In genomic region chr6:85961746-85962145, GRCh38 we compare ENCODE assay signal across 27 cellular contexts.
"Had no signal": no experiment of that assay in that cellular context is flagged by ENCODE, and none has a peak within 500 bp of the region (broad histone marks: within the 10 kb centered on the region; RNA-seq: fewer than 3 reads in every experiment).

No MANE protein-coding gene starts in this region.

- H3K9me3 ChIP-seq: esophagus squamous epithelium, gastrocnemius medialis, lower lobe of right lung, mucosa of descending colon had no signal

- DNase-seq: dermis blood vessel endothelial cell; dorsolateral prefrontal cortex; effector CD4-positive, alpha-beta T cell; effector memory CD4-positive, alpha-beta T cell; erythroblast; esophagus squamous epithelium; foreskin fibroblast; foreskin melanocyte; gastrocnemius medialis; glutamatergic neuron; head of caudate nucleus; heart right ventricle; hippocampal formation; left cardiac atrium; left lung; left ventricle myocardium superior; lower lobe of right lung; mesenchymal stem cell; mucosa of descending colon; naive B cell had no signal

- FAIRE-seq: colon, islet of Langerhans, keratinocyte had no signal

- ATAC-seq: esophagus mucosa, gastrocnemius medialis, heart right ventricle, left cardiac atrium, left lung, left ventricle myocardium superior, lower lobe of right lung, mucosa of descending colon had no signal

- H3K4me3 Mint-ChIP-seq: mesothelial cell of epicardium, naive B cell had no signal

- H3K4me3 ChIP-seq: coronary artery, dorsolateral prefrontal cortex, esophagus squamous epithelium, gastrocnemius medialis, heart right ventricle, left lung, lower lobe of right lung, mucosa of descending colon had no signal

- H3K27me3 ChIP-seq: dorsolateral prefrontal cortex, esophagus squamous epithelium, gastrocnemius medialis, heart right ventricle, left lung had no signal

- H3K27me3 Mint-ChIP-seq: naive B cell had no signal

- H3K27ac ChIP-seq: coronary artery, dorsolateral prefrontal cortex, epithelial cell of prostate, esophagus squamous epithelium, gastrocnemius medialis, heart right ventricle, left lung, lower lobe of right lung had no signal

- H3K27ac Mint-ChIP-seq: mesothelial cell of epicardium had no signal

- H3K4me1 ChIP-seq: esophagus squamous epithelium, gastrocnemius medialis, heart right ventricle, left lung, lower lobe of right lung had no signal

- H3K36me3 Mint-ChIP-seq: mesothelial cell of epicardium, naive B cell had no signal

- H3K36me3 ChIP-seq: esophagus squamous epithelium, gastrocnemius medialis, heart right ventricle, left lung, lower lobe of right lung had no signal

- H3K4me1 Mint-ChIP-seq: mesothelial cell of epicardium, naive B cell had no signal
